10 cellular contexts compared by ENCODE assay signal in genomic region chr1:223556414-223557124, GRCh38.
DNase-seq lines count a peak whose midpoint lies in the region; ATAC-seq and TF ChIP-seq lines count a peak whose summit lies in the region.
"Had no signal": no experiment of that assay in that cellular context is flagged by ENCODE, and none has a peak within 500 bp of the region (broad histone marks: within the 10 kb centered on the region; RNA-seq: fewer than 3 reads in every experiment).

No MANE protein-coding gene starts in this region.

- H3K4me3 ChIP-seq in OCI-LY3 (ENCODE audit: low read length) (no peak overlapping the region), psoas muscle (no peak overlapping the region)

- H3K27ac Mint-ChIP-seq in T-cell = no peak overlapping the region
- H3K27ac Mint-ChIP-seq: B cell; stimulated activated naive CD8-positive, alpha-beta T cell treated with anti-CD3 and anti-CD28 coated beads, Interleukin-15, Interleukin-2, amounts not matched to agents 100 ng/mL and 50 ng/mL, for 24 hours had no signal

- ATAC-seq in GM19372 (IDR thresholded peaks at IDR 0.05; ENCODE audit: low read depth, unreplicated experiment) (peak; percentile 83), HG03159 (IDR thresholded peaks at IDR 0.05; ENCODE audit: unreplicated experiment) (peak; percentile 76), psoas muscle (peak; percentile 52 to 93 (median 72)), T-cell (replicated peaks in 1 of 4) (no peak)

- H3K4me1 ChIP-seq in OCI-LY3 (ENCODE audit: low read length) = peaks cover 3% of the 10 kb centered on the region; the same call in 1 of the 2 replicates
- no peaks in the 10 kb centered on the region for H3K4me1 ChIP-seq in psoas muscle

- H3K79me2 ChIP-seq in OCI-LY3 (ENCODE audit: low read length) = no peaks in the 10 kb centered on the region

- no peak overlapping the region for H3K4me2 ChIP-seq in OCI-LY3 (ENCODE audit: low read length)

- intact Hi-C loops in psoas muscle (cut with DNase I) = no loop called here

- no peaks in the 10 kb centered on the region for H3K4me1 Mint-ChIP-seq in T-cell
- H3K4me1 Mint-ChIP-seq: B cell had no signal

- H4K20me1 ChIP-seq in OCI-LY3 (ENCODE audit: insufficient read depth, low read length) = no peaks in the 10 kb centered on the region

- H3K9me3 Mint-ChIP-seq in T-cell = no peaks in the 10 kb centered on the region
- H3K9me3 Mint-ChIP-seq: stimulated activated naive CD8-positive, alpha-beta T cell treated with anti-CD3 and anti-CD28 coated beads, Interleukin-15, Interleukin-2, amounts not matched to agents 100 ng/mL and 50 ng/mL, for 24 hours had no signal

- H3K27me3 Mint-ChIP-seq in T-cell = no peaks in the 10 kb centered on the region
- H3K27me3 Mint-ChIP-seq: B cell; stimulated activated naive CD8-positive, alpha-beta T cell treated with anti-CD3 and anti-CD28 coated beads, Interleukin-15, Interleukin-2, amounts not matched to agents 100 ng/mL and 50 ng/mL, for 24 hours had no signal

- H2AFZ ChIP-seq in OCI-LY3 (ENCODE audit: low read depth, low read length) = no peak overlapping the region

- peak; percentile 97 for TF ChIP-seq CTCF in OCI-LY3 (IDR thresholded peaks at IDR 0.05; ENCODE audit: low read depth, low read length)
- TF ChIP-seq CTCF in psoas muscle (IDR thresholded peaks at IDR 0.05) = peak; percentile 37

- POLR2A ChIA-PET in T-cell (lab: Charles Lee) = no interaction called here

- no peak overlapping the region for H3K4me3 Mint-ChIP-seq in T-cell
- H3K4me3 Mint-ChIP-seq: B cell; stimulated activated naive CD8-positive, alpha-beta T cell treated with anti-CD3 and anti-CD28 coated beads, Interleukin-15, Interleukin-2, amounts not matched to agents 100 ng/mL and 50 ng/mL, for 24 hours had no signal

- DNase-seq in NCI-H1436 (lab: John Stamatoyannopoulos, UW) (peak; percentile 51), NCI-H1436 treated with DMSO at 0.1 percent for 48 hours (lab: John Stamatoyannopoulos, UW) (no peak), dermis blood vessel endothelial cell (peak; percentile 69), psoas muscle (peak; percentile 32 to 72), T-cell (no peak)

- WGBS in psoas muscle, 3 donors = 54 to 56% (median 55%) methylated on average over 8 of the region's 8 CpGs

- H3K36me3 Mint-ChIP-seq in T-cell = no peaks in the 10 kb centered on the region

- H3K36me3 ChIP-seq in OCI-LY3 (replicated peaks; ENCODE audit: low read depth, low read length) (no peaks in the 10 kb centered on the region), psoas muscle (ENCODE audit: insufficient read depth in 1 of 2, low read depth in 1 of 2) (no peaks in the 10 kb centered on the region)

- CTCF ChIA-PET in T-cell (lab: Charles Lee) = no interaction called here

- H3K9ac ChIP-seq in OCI-LY3 (ENCODE audit: low read length) = no peak overlapping the region

- H3K27ac ChIP-seq in OCI-LY3 (ENCODE audit: low read length) (no peak overlapping the region), psoas muscle (no peak overlapping the region)

- H3K9me3 ChIP-seq in OCI-LY3 (ENCODE audit: insufficient read depth, low read length) (no peaks in the 10 kb centered on the region), psoas muscle (no peaks in the 10 kb centered on the region)

- peaks cover 31% of the 10 kb centered on the region for H3K27me3 ChIP-seq in OCI-LY3 (ENCODE audit: low read depth, low read length)
- no peaks in the 10 kb centered on the region for H3K27me3 ChIP-seq in psoas muscle (ENCODE audit: insufficient read depth in 3 of 3, low read length in 2 of 3)

Comparison
In these comparisons a context has a peak if more than half of its experiments do, and no peak if none do; other contexts are left out.
1. DNase-seq: peak in NCI-H1436 (single experiment), dermis blood vessel endothelial cell (single experiment) and psoas muscle (2 of 2); none in NCI-H1436 treated with DMSO at 0.1 percent for 48 hours (single experiment) and T-cell (0 of 34).
2. ATAC-seq: peak in GM19372 (single experiment), HG03159 (single experiment) and psoas muscle (4 of 4); none in T-cell (0 of 4).